ENCODE assay signal across 22 cellular contexts in genomic region chr13:23697772-23698313, GRCh38.
"Had no signal": no experiment of that assay in that cellular context is flagged by ENCODE, and none has a peak within 500 bp of the region (broad histone marks: within the 10 kb centered on the region; RNA-seq: fewer than 3 reads in every experiment).

No MANE protein-coding gene starts in this region.

- H3K4me1 ChIP-seq: prostate gland had no signal

- H3K27ac ChIP-seq: epithelial cell of prostate, neutrophil, ovary, prostate gland, right atrium auricular region, testis, WERI-Rb-1 had no signal

- H3K4me3 ChIP-seq: heart right ventricle, lung, ovary, prostate gland, right atrium auricular region, testis had no signal

- H3K9me3 ChIP-seq: heart right ventricle, neutrophil, ovary, prostate gland, right atrium auricular region, SK-N-SH, testis had no signal

- DNase-seq: activated CD4-positive, alpha-beta T cell treated with anti-CD3 and anti-CD28 coated beads, Interleukin-2, amount 10 ng/mL, durations not matched to agents 7 days and 5 days; activated CD4-positive, CD25-positive, alpha-beta regulatory T cell treated with anti-CD3 and anti-CD28 coated beads, Interleukin-2, amount 50 U/mL, for 72 hours; activated CD8-positive, alpha-beta memory T cell treated with anti-CD3 and anti-CD28 coated beads, Interleukin-2, amount 10 ng/mL, durations not matched to agents 7 days and 5 days; activated CD8-positive, alpha-beta T cell treated with anti-CD3 and anti-CD28 coated beads for 36 hours; cerebellar nuclear complex; heart right ventricle; islet precursor cell; naive thymus-derived CD8-positive, alpha-beta T cell; ovary; SK-N-SH; stimulated activated CD4-positive, alpha-beta T cell treated with anti-CD3 and anti-CD28 coated beads, Interleukin-1b, Interleukin-23, amount 100 ng/mL, for 48 hours; testis; WERI-Rb-1 had no signal

- H3K4me3 Mint-ChIP-seq: activated CD4-positive, alpha-beta T cell treated with anti-CD3 and anti-CD28 coated beads, Interleukin-2, amount 10 ng/mL, durations not matched to agents 7 days and 5 days; activated CD8-positive, alpha-beta memory T cell treated with anti-CD3 and anti-CD28 coated beads, Interleukin-2, amount 10 ng/mL, durations not matched to agents 7 days and 5 days; activated CD8-positive, alpha-beta T cell treated with anti-CD3 and anti-CD28 coated beads for 36 hours; mesothelial cell of epicardium; T-helper 2 cell treated with Interferon-gamma antibody and Interleukin-4, amounts not matched to agents 5 μg/mL and 100 μg/mL, for 36 hours; type B pancreatic cell had no signal

- H3K36me3 Mint-ChIP-seq: activated CD8-positive, alpha-beta memory T cell treated with anti-CD3 and anti-CD28 coated beads, Interleukin-2, amount 10 ng/mL, durations not matched to agents 7 days and 5 days; mesothelial cell of epicardium; naive thymus-derived CD8-positive, alpha-beta T cell; type B pancreatic cell had no signal

- ATAC-seq: activated CD8-positive, alpha-beta memory T cell treated with anti-CD3 and anti-CD28 coated beads, Interleukin-2, amount 10 ng/mL, durations not matched to agents 7 days and 5 days; activated CD8-positive, alpha-beta T cell treated with anti-CD3 and anti-CD28 coated beads for 36 hours; heart right ventricle; naive thymus-derived CD8-positive, alpha-beta T cell had no signal

- H3K27ac Mint-ChIP-seq: activated CD4-positive, alpha-beta T cell treated with anti-CD3 and anti-CD28 coated beads, Interleukin-2, amount 10 ng/mL, durations not matched to agents 7 days and 5 days; activated CD8-positive, alpha-beta memory T cell treated with anti-CD3 and anti-CD28 coated beads, Interleukin-2, amount 10 ng/mL, durations not matched to agents 7 days and 5 days; activated CD8-positive, alpha-beta T cell treated with anti-CD3 and anti-CD28 coated beads for 36 hours; mesothelial cell of epicardium; T-helper 2 cell treated with Interferon-gamma antibody and Interleukin-4, amounts not matched to agents 5 μg/mL and 100 μg/mL, for 36 hours; type B pancreatic cell had no signal

- H3K9me3 Mint-ChIP-seq: activated CD4-positive, alpha-beta T cell treated with anti-CD3 and anti-CD28 coated beads, Interleukin-2, amount 10 ng/mL, durations not matched to agents 7 days and 5 days; activated CD8-positive, alpha-beta T cell treated with anti-CD3 and anti-CD28 coated beads for 36 hours; mesothelial cell of epicardium; naive thymus-derived CD8-positive, alpha-beta T cell; T-helper 2 cell treated with Interferon-gamma antibody and Interleukin-4, amounts not matched to agents 5 μg/mL and 100 μg/mL, for 36 hours had no signal

- H3K9ac ChIP-seq: SK-N-SH had no signal

- FAIRE-seq: TTC549 had no signal

- H3K27me3 Mint-ChIP-seq: activated CD4-positive, alpha-beta T cell treated with anti-CD3 and anti-CD28 coated beads, Interleukin-2, amount 10 ng/mL, durations not matched to agents 7 days and 5 days; activated CD8-positive, alpha-beta memory T cell treated with anti-CD3 and anti-CD28 coated beads, Interleukin-2, amount 10 ng/mL, durations not matched to agents 7 days and 5 days; activated CD8-positive, alpha-beta T cell treated with anti-CD3 and anti-CD28 coated beads for 36 hours; naive thymus-derived CD8-positive, alpha-beta T cell; type B pancreatic cell had no signal

- H3K36me3 ChIP-seq: heart right ventricle, neutrophil, ovary, prostate gland, right atrium auricular region, WERI-Rb-1 had no signal

- H3K27me3 ChIP-seq: heart right ventricle, neutrophil, ovary, right atrium auricular region, testis had no signal
